Comparison of ENCODE assay signal across 16 cellular contexts in the genomic region with DNA sequence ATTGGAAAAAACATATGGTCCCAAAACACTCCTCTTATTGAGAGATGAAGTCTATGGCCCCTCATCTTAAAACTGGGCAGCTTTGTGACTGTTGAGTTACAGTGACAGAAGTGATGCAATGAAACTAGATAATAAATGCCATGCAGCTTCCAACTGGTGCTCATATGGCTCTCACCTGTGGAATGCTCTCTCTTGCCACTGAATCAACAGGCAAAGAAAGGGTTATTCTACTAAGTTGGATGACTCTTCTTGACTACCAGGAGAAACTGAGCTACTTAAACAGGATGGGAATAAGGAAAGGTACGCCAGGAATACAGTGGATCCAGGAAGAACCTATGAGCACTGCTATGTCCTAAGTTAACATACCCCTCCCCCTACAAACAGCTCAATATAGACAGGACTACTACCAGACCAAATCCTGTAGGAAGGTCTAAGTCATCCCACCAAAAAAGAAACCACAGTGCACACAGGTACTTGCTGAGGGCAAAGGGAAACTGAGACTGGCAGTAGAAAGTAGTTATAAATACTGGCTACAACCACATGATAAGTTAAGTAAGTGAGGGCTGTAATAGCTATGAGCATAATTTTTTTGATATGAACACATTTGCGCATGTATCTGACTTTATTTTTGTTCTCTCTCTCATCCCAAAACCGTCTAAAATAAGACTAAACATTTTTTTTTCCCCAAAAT.
"Had no signal": no experiment of that assay in that cellular context is flagged by ENCODE, and none has a peak within 500 bp of the region (broad histone marks: within the 10 kb centered on the region; RNA-seq: fewer than 3 reads in every experiment).

No MANE protein-coding gene starts in this region.

- H3K27me3 Mint-ChIP-seq: dendritic cell treated with granulocyte-macrophage colony-stimulating factor and Interleukin-4, amounts not matched to agents 40 ng/mL and 50 ng/mL, for 4 days had no signal

- H3K36me3 Mint-ChIP-seq: immature natural killer cell; natural killer cell treated with Interleukin-12 subunit alpha and Interleukin-12 subunit beta and Interleukin-15 and Interleukin-18, amount 100 ng/mL, for 72 hours; stimulated activated effector memory CD8-positive, alpha-beta T cell treated with anti-CD3 and anti-CD28 coated beads, Interleukin-12 subunit alpha, Interleukin-12 subunit beta, amount 100 ng/mL, for 72 hours had no signal

- DNase-seq: activated CD4-positive, alpha-beta T cell treated with anti-CD3 and anti-CD28 coated beads, Interleukin-2, amount 50 U/mL, for 1 hour; activated CD8-positive, alpha-beta memory T cell treated with anti-CD3 and anti-CD28 coated beads for 24 hours; activated naive CD4-positive, alpha-beta T cell treated with Interleukin-2 at 50 U/mL for 16 hours; effector memory CD4-positive, alpha-beta T cell; foreskin keratinocyte; head of caudate nucleus; immature natural killer cell; mesenchymal stem cell; retina; upper lobe of right lung had no signal

- H3K4me3 Mint-ChIP-seq: dendritic cell treated with granulocyte-macrophage colony-stimulating factor and Interleukin-4, amounts not matched to agents 40 ng/mL and 50 ng/mL, for 4 days; immature natural killer cell; natural killer cell treated with Interleukin-12 subunit alpha and Interleukin-12 subunit beta and Interleukin-15 and Interleukin-18, amount 100 ng/mL, for 72 hours; stimulated activated effector memory CD8-positive, alpha-beta T cell treated with anti-CD3 and anti-CD28 coated beads, Interleukin-12 subunit alpha, Interleukin-12 subunit beta, amount 100 ng/mL, for 72 hours had no signal

- H3K36me3 ChIP-seq: ascending aorta, breast epithelium, thoracic aorta, upper lobe of right lung had no signal

- H3K27ac Mint-ChIP-seq: dendritic cell treated with granulocyte-macrophage colony-stimulating factor and Interleukin-4, amounts not matched to agents 40 ng/mL and 50 ng/mL, for 4 days; immature natural killer cell; natural killer cell treated with Interleukin-12 subunit alpha and Interleukin-12 subunit beta and Interleukin-15 and Interleukin-18, amount 100 ng/mL, for 72 hours; stimulated activated effector memory CD8-positive, alpha-beta T cell treated with anti-CD3 and anti-CD28 coated beads, Interleukin-12 subunit alpha, Interleukin-12 subunit beta, amount 100 ng/mL, for 72 hours had no signal

- H3K27me3 ChIP-seq: ascending aorta, breast epithelium, foreskin keratinocyte, upper lobe of right lung had no signal

- H3K4me1 ChIP-seq: ascending aorta, breast epithelium, foreskin keratinocyte, upper lobe of right lung had no signal

- H3K4me1 Mint-ChIP-seq: immature natural killer cell; stimulated activated effector memory CD8-positive, alpha-beta T cell treated with anti-CD3 and anti-CD28 coated beads, Interleukin-12 subunit alpha, Interleukin-12 subunit beta, amount 100 ng/mL, for 72 hours had no signal

- H3K27ac ChIP-seq: ascending aorta, breast epithelium, foreskin keratinocyte, thoracic aorta, upper lobe of right lung had no signal

- ATAC-seq: foreskin keratinocyte; natural killer cell treated with Interleukin-12 subunit alpha and Interleukin-12 subunit beta and Interleukin-15 and Interleukin-18, amount 100 ng/mL, for 72 hours; stimulated activated effector memory CD8-positive, alpha-beta T cell treated with anti-CD3 and anti-CD28 coated beads, Interleukin-12 subunit alpha, Interleukin-12 subunit beta, amount 100 ng/mL, for 72 hours; upper lobe of right lung had no signal

- H3K9me3 Mint-ChIP-seq: natural killer cell treated with Interleukin-12 subunit alpha and Interleukin-12 subunit beta and Interleukin-15 and Interleukin-18, amount 100 ng/mL, for 72 hours had no signal

- H3K4me3 ChIP-seq: ascending aorta, breast epithelium, thoracic aorta, upper lobe of right lung had no signal
